In genomic region chr4:38570647-38571326, GRCh38 we compare ENCODE assay signal across 30 cellular contexts.
"Had no signal": no experiment of that assay in that cellular context is flagged by ENCODE, and none has a peak within 500 bp of the region (broad histone marks: within the 10 kb centered on the region; RNA-seq: fewer than 3 reads in every experiment).

No MANE protein-coding gene starts in this region.

- H3K9me3 ChIP-seq: gastroesophageal sphincter, right atrium auricular region, thoracic aorta, upper lobe of left lung, vagina had no signal

- FAIRE-seq: astrocyte, kidney had no signal

- ATAC-seq: activated CD4-positive, CD25-positive, alpha-beta regulatory T cell treated with anti-CD3 and anti-CD28 coated beads, Interleukin-2, amount 50 U/mL, for 24 hours; activated T-cell treated with anti-CD3 and anti-CD28 coated beads, Interleukin-2, amount 50 U/mL, for 4 hours; activated T-helper 17 cell treated with anti-CD3 and anti-CD28 coated beads, Interleukin-2, amount 50 U/mL, for 72 hours; gastroesophageal sphincter; natural killer cell treated with Interleukin-12 subunit alpha and Interleukin-12 subunit beta and Interleukin-15 and Interleukin-18, amount 100 ng/mL, for 72 hours; stimulated activated naive CD8-positive, alpha-beta T cell treated with anti-CD3 and anti-CD28 coated beads, Interleukin-15, Interleukin-2, amounts not matched to agents 100 U/mL and 50 U/mL, for 24 hours had no signal

- DNase-seq: activated CD4-positive, alpha-beta memory T cell treated with anti-CD3 and anti-CD28 coated beads for 36 hours; activated CD4-positive, alpha-beta T cell treated with anti-CD3 and anti-CD28 coated beads, Interleukin-2, amount 10 ng/mL, durations not matched to agents 24 days and 14 days; activated gamma-delta T cell treated with Interleukin-2 at 50 U/mL for 16 hours; activated naive CD4-positive, alpha-beta T cell treated with anti-CD3 and anti-CD28 coated beads, Interleukin-2, amount 50 U/mL, for 16 hours; activated T-cell treated with anti-CD3 and anti-CD28 coated beads, Interleukin-2, amount 50 U/mL, for 4 hours; amniotic stem cell; brain microvascular endothelial cell; central memory CD4-positive, alpha-beta T cell; erythroblast; hypothalamus; immature natural killer cell; kidney; midbrain; stimulated activated CD4-positive, alpha-beta T cell treated with anti-CD3 and anti-CD28 coated beads, Interleukin-12 subunit alpha, Interleukin-12 subunit beta, amount 100 ng/mL, for 4 hours; stimulated activated CD4-positive, alpha-beta T cell treated with anti-CD3 and anti-CD28 coated beads, Interleukin-4, amount 100 ng/mL, for 1 hour; stimulated activated naive CD8-positive, alpha-beta T cell treated with anti-CD3 and anti-CD28 coated beads, Interleukin-15, Interleukin-2, amounts not matched to agents 100 U/mL and 50 U/mL, for 24 hours; T-helper 9 cell; upper lobe of left lung; WERI-Rb-1 had no signal

- H3K4me1 ChIP-seq: vagina had no signal

- H3K27ac Mint-ChIP-seq: activated CD4-positive, alpha-beta memory T cell treated with anti-CD3 and anti-CD28 coated beads for 36 hours; activated CD4-positive, alpha-beta T cell treated with anti-CD3 and anti-CD28 coated beads, Interleukin-2, amount 10 ng/mL, durations not matched to agents 24 days and 14 days; activated T-helper 17 cell treated with anti-CD3 and anti-CD28 coated beads, Interleukin-2, amount 50 U/mL, for 72 hours; dendritic cell treated with granulocyte-macrophage colony-stimulating factor and Interleukin-4, amounts not matched to agents 40 ng/mL and 50 ng/mL, for 4 days; immature natural killer cell; memory B cell; natural killer cell treated with Interleukin-12 subunit alpha and Interleukin-12 subunit beta and Interleukin-15 and Interleukin-18, amount 100 ng/mL, for 72 hours; T-helper 1 cell treated with Interleukin-12 subunit alpha and Interleukin-12 subunit beta and Interleukin-4 antibody, amounts not matched to agents 30 μg/mL and 1 μg/mL, for 36 hours had no signal

- H3K4me1 Mint-ChIP-seq: activated CD4-positive, alpha-beta T cell treated with anti-CD3 and anti-CD28 coated beads, Interleukin-2, amount 10 ng/mL, durations not matched to agents 24 days and 14 days; immature natural killer cell had no signal

- H3K27me3 ChIP-seq: brain microvascular endothelial cell, gastroesophageal sphincter, right atrium auricular region, upper lobe of left lung, vagina had no signal

- H3K4me3 ChIP-seq: gastroesophageal sphincter, right atrium auricular region, thoracic aorta, upper lobe of left lung, vagina had no signal

- H3K4me3 Mint-ChIP-seq: activated CD4-positive, alpha-beta memory T cell treated with anti-CD3 and anti-CD28 coated beads for 36 hours; activated CD4-positive, alpha-beta T cell treated with anti-CD3 and anti-CD28 coated beads, Interleukin-2, amount 10 ng/mL, durations not matched to agents 24 days and 14 days; activated T-cell treated with anti-CD3 and anti-CD28 coated beads, Interleukin-2, amount 50 U/mL, for 4 hours; activated T-helper 17 cell treated with anti-CD3 and anti-CD28 coated beads, Interleukin-2, amount 50 U/mL, for 72 hours; dendritic cell treated with granulocyte-macrophage colony-stimulating factor and Interleukin-4, amounts not matched to agents 40 ng/mL and 50 ng/mL, for 4 days; immature natural killer cell; memory B cell; natural killer cell treated with Interleukin-12 subunit alpha and Interleukin-12 subunit beta and Interleukin-15 and Interleukin-18, amount 100 ng/mL, for 72 hours; T-helper 1 cell treated with Interleukin-12 subunit alpha and Interleukin-12 subunit beta and Interleukin-4 antibody, amounts not matched to agents 30 μg/mL and 1 μg/mL, for 36 hours had no signal

- H3K36me3 ChIP-seq: brain microvascular endothelial cell, gastroesophageal sphincter, right atrium auricular region, thoracic aorta, upper lobe of left lung, vagina, WERI-Rb-1 had no signal

- H3K36me3 Mint-ChIP-seq: activated CD4-positive, alpha-beta memory T cell treated with anti-CD3 and anti-CD28 coated beads for 36 hours; memory B cell had no signal

- H3K9me3 Mint-ChIP-seq: activated T-cell treated with anti-CD3 and anti-CD28 coated beads, Interleukin-2, amount 50 U/mL, for 4 hours; activated T-helper 17 cell treated with anti-CD3 and anti-CD28 coated beads, Interleukin-2, amount 50 U/mL, for 72 hours; immature natural killer cell; natural killer cell treated with Interleukin-12 subunit alpha and Interleukin-12 subunit beta and Interleukin-15 and Interleukin-18, amount 100 ng/mL, for 72 hours; T-helper 1 cell treated with Interleukin-12 subunit alpha and Interleukin-12 subunit beta and Interleukin-4 antibody, amounts not matched to agents 30 μg/mL and 1 μg/mL, for 36 hours had no signal

- H3K27ac ChIP-seq: brain microvascular endothelial cell, gastroesophageal sphincter, right atrium auricular region, thoracic aorta, upper lobe of left lung, vagina, WERI-Rb-1 had no signal
